15 cellular contexts compared by ENCODE assay signal in genomic region chr17:3704931-3705717, GRCh38. TPM values are rescaled to one million over a fixed set of nuclear protein-coding genes. Genes with fewer than 3 reads are reported as not detected.
DNase-seq lines count a peak whose midpoint lies in the region; ATAC-seq, FAIRE-seq and TF ChIP-seq lines count a peak whose summit lies in the region.
"Had no signal": no experiment of that assay in that cellular context is flagged by ENCODE, and none has a peak within 500 bp of the region (broad histone marks: within the 10 kb centered on the region; RNA-seq: fewer than 3 reads in every experiment).

No MANE protein-coding gene starts in this region.

- peak overlapping the region in 2 of 3 donors; percentile 33 to 52 for H3K9ac ChIP-seq in skeletal muscle tissue (ENCODE audit: low read depth in 1 of 3, low read length in 3 of 3)
- no peak overlapping the region for H3K9ac ChIP-seq in mesenchymal stem cell (ENCODE audit: low read length)
- H3K9ac ChIP-seq: BLaER1 treated with 17β-estradiol and CSF1 and Interleukin-3, amounts not matched to agents 10 nM and 100 nM had no signal

- H3K27me3 Mint-ChIP-seq in activated naive CD4-positive, alpha-beta T cell treated with anti-CD3 and anti-CD28 coated beads, Interleukin-2, amount 50 U/mL, for 24 hours: no peaks in the 10 kb centered on the region
- no peaks in the 10 kb centered on the region for H3K27me3 Mint-ChIP-seq in activated T-helper 1 cell treated with anti-CD3 and anti-CD28 coated beads, Interleukin-12 subunit alpha, Interleukin-12 subunit beta, Interleukin-2, Interleukin-4 antibody, amounts not matched to agents 30 ng/mL and 10 ng/mL and 1 ng/mL, durations not matched to agents 14 hours and 24 hours and 36 hours (ENCODE audit: insufficient read depth)
- no peaks in the 10 kb centered on the region for H3K27me3 Mint-ChIP-seq in natural killer cell treated with Interleukin-12 subunit alpha and Interleukin-12 subunit beta and Interleukin-15 and Interleukin-18, amount 100 ng/mL, for 72 hours
- H3K27me3 Mint-ChIP-seq: CD4-positive, CD25-positive, alpha-beta regulatory T cell had no signal

- H3K4me1 ChIP-seq in skeletal muscle tissue (ENCODE audit: control insufficient read depth in 3 of 3, insufficient read depth in 3 of 3, low read length in 3 of 3) (no peaks in the 10 kb centered on the region), mesenchymal stem cell (ENCODE audit: control insufficient read depth, insufficient read depth, low read depth, low read length) (no peaks in the 10 kb centered on the region)

- no peak overlapping the region for H3K23ac ChIP-seq in mesenchymal stem cell (ENCODE audit: low read length in 2 of 2)

- H3K27ac ChIP-seq in skeletal muscle tissue (ENCODE audit: low read depth, low read length): no peak overlapping the region
- H3K27ac ChIP-seq in mesenchymal stem cell (ENCODE audit: low read length, poor library complexity, severe bottlenecking): no peak overlapping the region
- H3K27ac ChIP-seq: BLaER1 treated with 17β-estradiol and CSF1 and Interleukin-3, amounts not matched to agents 10 nM and 100 nM had no signal

- no peaks in the 10 kb centered on the region for H3K79me1 ChIP-seq in mesenchymal stem cell (replicated peaks; ENCODE audit: low read length, poor library complexity, severe bottlenecking)

- peaks cover 13% of the 10 kb centered on the region for H3K4me1 Mint-ChIP-seq in activated naive CD4-positive, alpha-beta T cell treated with anti-CD3 and anti-CD28 coated beads, Interleukin-2, amount 50 U/mL, for 24 hours
- H3K4me1 Mint-ChIP-seq in activated T-helper 1 cell treated with anti-CD3 and anti-CD28 coated beads, Interleukin-12 subunit alpha, Interleukin-12 subunit beta, Interleukin-2, Interleukin-4 antibody, amounts not matched to agents 30 ng/mL and 10 ng/mL and 1 ng/mL, durations not matched to agents 14 hours and 24 hours and 36 hours (ENCODE audit: low read depth): peaks cover 24% of the 10 kb centered on the region
- H3K4me1 Mint-ChIP-seq in natural killer cell treated with Interleukin-12 subunit alpha and Interleukin-12 subunit beta and Interleukin-15 and Interleukin-18, amount 100 ng/mL, for 72 hours (ENCODE audit: low read depth in 2 of 2): peaks cover 55 to 67% of the 10 kb centered on the region in 2 donors
- H3K4me1 Mint-ChIP-seq: GM23338 had no signal

- no peak overlapping the region for H2AFZ ChIP-seq in mesenchymal stem cell (ENCODE audit: low read depth, low read length)
- H2AFZ ChIP-seq: GM23338 had no signal

- H4K91ac ChIP-seq in mesenchymal stem cell (ENCODE audit: low read length): no peak overlapping the region

- H3K9me3 Mint-ChIP-seq in activated naive CD4-positive, alpha-beta T cell treated with anti-CD3 and anti-CD28 coated beads, Interleukin-2, amount 50 U/mL, for 24 hours: no peaks in the 10 kb centered on the region
- peaks cover 8% of the 10 kb centered on the region for H3K9me3 Mint-ChIP-seq in activated T-helper 1 cell treated with anti-CD3 and anti-CD28 coated beads, Interleukin-12 subunit alpha, Interleukin-12 subunit beta, Interleukin-2, Interleukin-4 antibody, amounts not matched to agents 30 ng/mL and 10 ng/mL and 1 ng/mL, durations not matched to agents 14 hours and 24 hours and 36 hours
- peaks cover 3% of the 10 kb centered on the region for H3K9me3 Mint-ChIP-seq in natural killer cell treated with Interleukin-12 subunit alpha and Interleukin-12 subunit beta and Interleukin-15 and Interleukin-18, amount 100 ng/mL, for 72 hours

- FAIRE-seq in H54 (lab: Jason Lieb, UNC): no peak

- H4K8ac ChIP-seq in mesenchymal stem cell (ENCODE audit: low read length): no peak overlapping the region

- no peak for TF ChIP-seq POLR2A in H54 (IDR thresholded peaks at IDR 0.05; ENCODE audit: low read depth, low read length)

- no peak for DNase-seq in activated naive CD4-positive, alpha-beta T cell (lab: John Stamatoyannopoulos, UW)
- DNase-seq in activated T-helper 1 cell treated with anti-CD3 and anti-CD28 coated beads, Interleukin-12 subunit alpha, Interleukin-12 subunit beta, Interleukin-2, Interleukin-4 antibody, amounts not matched to agents 30 ng/mL and 10 ng/mL and 1 ng/mL, durations not matched to agents 14 hours and 24 hours and 36 hours (ENCODE audit: low spot score): no peak
- peak; percentile 85 for DNase-seq in natural killer cell treated with Interleukin-12 subunit alpha and Interleukin-12 subunit beta and Interleukin-15 and Interleukin-18, amount 100 ng/mL, for 72 hours (ENCODE audit: low spot score)
- DNase-seq in GDM1 (lab: John Stamatoyannopoulos, UW): no peak
- DNase-seq in mesenchymal stem cell: no peak
- no peak for DNase-seq in H54 (ENCODE audit: insufficient read length, low spot score)
- DNase-seq: 8988T; ACHN; CD4-positive, CD25-positive, alpha-beta regulatory T cell; DMS53; H9 had no signal

- no peaks in the 10 kb centered on the region for H3K27me3 ChIP-seq in skeletal muscle tissue (ENCODE audit: control insufficient read depth in 3 of 3, insufficient read depth in 3 of 3, low read length in 3 of 3)
- H3K27me3 ChIP-seq in mesenchymal stem cell (ENCODE audit: control insufficient read depth in 1 of 2, insufficient read depth in 1 of 2, low read length in 2 of 2): no peaks in the 10 kb centered on the region
- H3K27me3 ChIP-seq: BLaER1 treated with 17β-estradiol and CSF1 and Interleukin-3, amounts not matched to agents 10 nM and 100 nM had no signal

- no peaks in the 10 kb centered on the region for H3K9me3 ChIP-seq in skeletal muscle tissue (ENCODE audit: control insufficient read depth in 3 of 3, low read length in 3 of 3)
- no peaks in the 10 kb centered on the region for H3K9me3 ChIP-seq in mesenchymal stem cell (ENCODE audit: control insufficient read depth, low read length)

- H3K18ac ChIP-seq in mesenchymal stem cell (ENCODE audit: low read depth in 1 of 2, low read length in 2 of 2): no peak overlapping the region

- no peak overlapping the region for H3K14ac ChIP-seq in mesenchymal stem cell (ENCODE audit: low read length in 2 of 2)

- ATAC-seq in natural killer cell treated with Interleukin-12 subunit alpha and Interleukin-12 subunit beta and Interleukin-15 and Interleukin-18, amount 100 ng/mL, for 72 hours: peak; percentile 73 to 81
- ATAC-seq: GM23338 had no signal

- H3K36me3 Mint-ChIP-seq in activated naive CD4-positive, alpha-beta T cell treated with anti-CD3 and anti-CD28 coated beads, Interleukin-2, amount 50 U/mL, for 24 hours: no peaks in the 10 kb centered on the region
- peaks cover 45% of the 10 kb centered on the region for H3K36me3 Mint-ChIP-seq in activated T-helper 1 cell treated with anti-CD3 and anti-CD28 coated beads, Interleukin-12 subunit alpha, Interleukin-12 subunit beta, Interleukin-2, Interleukin-4 antibody, amounts not matched to agents 30 ng/mL and 10 ng/mL and 1 ng/mL, durations not matched to agents 14 hours and 24 hours and 36 hours (ENCODE audit: low read depth)
- H3K36me3 Mint-ChIP-seq in natural killer cell treated with Interleukin-12 subunit alpha and Interleukin-12 subunit beta and Interleukin-15 and Interleukin-18, amount 100 ng/mL, for 72 hours: peaks cover 20% of the 10 kb centered on the region
- H3K36me3 Mint-ChIP-seq: CD4-positive, CD25-positive, alpha-beta regulatory T cell had no signal

- H3K36me3 ChIP-seq in skeletal muscle tissue (ENCODE audit: control insufficient read depth in 3 of 3, insufficient read depth in 3 of 3, low read length in 3 of 3) (peaks cover 0 to 2% (median 0%) of the 10 kb centered on the region in 3 donors), mesenchymal stem cell (ENCODE audit: control insufficient read depth in 1 of 2, insufficient read depth in 2 of 2, low read depth in 1 of 2, low read length in 2 of 2) (no peaks in the 10 kb centered on the region)

- intact Hi-C loops in activated T-helper 1 cell treated with anti-CD3 and anti-CD28 coated beads, Interleukin-12 subunit alpha, Interleukin-12 subunit beta, Interleukin-2, Interleukin-4 antibody, amounts not matched to agents 30 ng/mL and 10 ng/mL and 1 ng/mL, durations not matched to agents 14 hours and 24 hours and 36 hours (cut with micrococcal nuclease): no loop called here

- H2BK5ac ChIP-seq in mesenchymal stem cell (ENCODE audit: low read depth, low read length, poor library complexity, severe bottlenecking): no peak overlapping the region

- no peak overlapping the region for H2AK5ac ChIP-seq in mesenchymal stem cell (ENCODE audit: low read length, severe bottlenecking)

- H3K4me3 ChIP-seq in skeletal muscle tissue (ENCODE audit: low read length in 3 of 3) (peak overlapping the region in 1 of 3 donors; percentile 13), mesenchymal stem cell (ENCODE audit: insufficient read depth in 1 of 2, low read depth in 1 of 2, low read length in 2 of 2) (no peak overlapping the region)
- H3K4me3 ChIP-seq: BLaER1 treated with 17β-estradiol and CSF1 and Interleukin-3, amounts not matched to agents 10 nM and 100 nM; GM23338 had no signal

- H3K4ac ChIP-seq in mesenchymal stem cell (ENCODE audit: low read depth in 1 of 2, low read length in 2 of 2): no peak overlapping the region

- H3K4me3 Mint-ChIP-seq in activated naive CD4-positive, alpha-beta T cell treated with anti-CD3 and anti-CD28 coated beads, Interleukin-2, amount 50 U/mL, for 24 hours: no peak overlapping the region
- no peak overlapping the region for H3K4me3 Mint-ChIP-seq in activated T-helper 1 cell treated with anti-CD3 and anti-CD28 coated beads, Interleukin-12 subunit alpha, Interleukin-12 subunit beta, Interleukin-2, Interleukin-4 antibody, amounts not matched to agents 30 ng/mL and 10 ng/mL and 1 ng/mL, durations not matched to agents 14 hours and 24 hours and 36 hours
- peak overlapping the region; percentile 77 for H3K4me3 Mint-ChIP-seq in natural killer cell treated with Interleukin-12 subunit alpha and Interleukin-12 subunit beta and Interleukin-15 and Interleukin-18, amount 100 ng/mL, for 72 hours
- H3K4me3 Mint-ChIP-seq: CD4-positive, CD25-positive, alpha-beta regulatory T cell; GM23338; H9 had no signal

- 87% methylated on average over 16 of the region's 20 CpGs for WGBS in mesenchymal stem cell

- H2BK15ac ChIP-seq in mesenchymal stem cell (ENCODE audit: low read depth, poor library complexity, severe bottlenecking): no peak overlapping the region

- no peak overlapping the region for H3K4me2 ChIP-seq in mesenchymal stem cell (ENCODE audit: low read length, poor library complexity, severe bottlenecking)
- H3K4me2 ChIP-seq: BLaER1 treated with 17β-estradiol and CSF1 and Interleukin-3, amounts not matched to agents 10 nM and 100 nM; GM23338 had no signal

- peak overlapping the region; percentile 8 for H3K27ac Mint-ChIP-seq in activated naive CD4-positive, alpha-beta T cell treated with anti-CD3 and anti-CD28 coated beads, Interleukin-2, amount 50 U/mL, for 24 hours
- peak overlapping the region; percentile 4 for H3K27ac Mint-ChIP-seq in activated T-helper 1 cell treated with anti-CD3 and anti-CD28 coated beads, Interleukin-12 subunit alpha, Interleukin-12 subunit beta, Interleukin-2, Interleukin-4 antibody, amounts not matched to agents 30 ng/mL and 10 ng/mL and 1 ng/mL, durations not matched to agents 14 hours and 24 hours and 36 hours
- peak overlapping the region; percentile 86 to 93 for H3K27ac Mint-ChIP-seq in natural killer cell treated with Interleukin-12 subunit alpha and Interleukin-12 subunit beta and Interleukin-15 and Interleukin-18, amount 100 ng/mL, for 72 hours
- H3K27ac Mint-ChIP-seq: GM23338 had no signal

- no peak overlapping the region for H2BK12ac ChIP-seq in mesenchymal stem cell (ENCODE audit: low read length in 2 of 2)

- no peak overlapping the region for H2BK120ac ChIP-seq in mesenchymal stem cell (ENCODE audit: low read depth, low read length)

RNA-seq across cellular contexts. Expression of gene P2RX5, which starts 9.2 kb away (rescaled TPM):
- total RNA-seq in activated T-helper 1 cell treated with anti-CD3 and anti-CD28 coated beads, Interleukin-12 subunit alpha, Interleukin-12 subunit beta, Interleukin-2, Interleukin-4 antibody, amounts not matched to agents 30 ng/mL and 10 ng/mL and 1 ng/mL, durations not matched to agents 14 hours and 24 hours and 36 hours: 133 and 143 TPM in 2 replicates
- 1,000 to 10,000 TPM; 2,596 to 3,366 TPM for total RNA-seq in natural killer cell treated with Interleukin-12 subunit alpha and Interleukin-12 subunit beta and Interleukin-15 and Interleukin-18, amount 100 ng/mL, for 72 hours
- 13.0 TPM for total RNA-seq in skeletal muscle tissue
- polyA plus RNA-seq in mesenchymal stem cell (2013, experiment 1 of 2): 0.35 TPM
- polyA plus RNA-seq in mesenchymal stem cell (2013, experiment 2 of 2): 0.30 TPM

RNA-seq across cellular contexts. Expression of gene HASPIN, which starts 18.6 kb away (rescaled TPM):
- 25.7 and 26.1 TPM in 2 replicates for total RNA-seq in activated T-helper 1 cell treated with anti-CD3 and anti-CD28 coated beads, Interleukin-12 subunit alpha, Interleukin-12 subunit beta, Interleukin-2, Interleukin-4 antibody, amounts not matched to agents 30 ng/mL and 10 ng/mL and 1 ng/mL, durations not matched to agents 14 hours and 24 hours and 36 hours
- total RNA-seq in natural killer cell treated with Interleukin-12 subunit alpha and Interleukin-12 subunit beta and Interleukin-15 and Interleukin-18, amount 100 ng/mL, for 72 hours: 10 to 100 TPM; 44.2 to 64.6 TPM
- total RNA-seq in skeletal muscle tissue: 2.6 TPM
- polyA plus RNA-seq in mesenchymal stem cell (2013, experiment 1 of 2): 1.4 TPM
- polyA plus RNA-seq in mesenchymal stem cell (2013, experiment 2 of 2): 1.4 TPM

RNA-seq across cellular contexts. Expression of gene EMC6, which starts 36.5 kb away (rescaled TPM):
- total RNA-seq in activated T-helper 1 cell treated with anti-CD3 and anti-CD28 coated beads, Interleukin-12 subunit alpha, Interleukin-12 subunit beta, Interleukin-2, Interleukin-4 antibody, amounts not matched to agents 30 ng/mL and 10 ng/mL and 1 ng/mL, durations not matched to agents 14 hours and 24 hours and 36 hours: 63.6 and 73.3 TPM in 2 replicates
- 10 to 100 TPM; 43.7 to 56.2 TPM for total RNA-seq in natural killer cell treated with Interleukin-12 subunit alpha and Interleukin-12 subunit beta and Interleukin-15 and Interleukin-18, amount 100 ng/mL, for 72 hours
- total RNA-seq in skeletal muscle tissue: 14.6 TPM
- polyA plus RNA-seq in mesenchymal stem cell (2013, experiment 1 of 2): 102 TPM
- 107 TPM for polyA plus RNA-seq in mesenchymal stem cell (2013, experiment 2 of 2)

RNA-seq across cellular contexts. Expression of gene TAX1BP3, which starts 36.7 kb away (rescaled TPM):
- total RNA-seq in activated T-helper 1 cell treated with anti-CD3 and anti-CD28 coated beads, Interleukin-12 subunit alpha, Interleukin-12 subunit beta, Interleukin-2, Interleukin-4 antibody, amounts not matched to agents 30 ng/mL and 10 ng/mL and 1 ng/mL, durations not matched to agents 14 hours and 24 hours and 36 hours: 29.3 and 30.1 TPM in 2 replicates
- 100 to 1,000 TPM; 135 to 204 TPM for total RNA-seq in natural killer cell treated with Interleukin-12 subunit alpha and Interleukin-12 subunit beta and Interleukin-15 and Interleukin-18, amount 100 ng/mL, for 72 hours
- total RNA-seq in skeletal muscle tissue: 31.3 TPM
- polyA plus RNA-seq in mesenchymal stem cell (2013, experiment 1 of 2): 119 TPM
- 117 TPM for polyA plus RNA-seq in mesenchymal stem cell (2013, experiment 2 of 2)

Comparison
In these comparisons a context has a peak if more than half of its experiments do, and no peak if none do; other contexts are left out.
1. H3K27ac Mint-ChIP-seq: peak in every context shown above with its lines; median percentile 90 in natural killer cell treated with Interleukin-12 subunit alpha and Interleukin-12 subunit beta and Interleukin-15 and Interleukin-18, amount 100 ng/mL, for 72 hours; 8 in activated naive CD4-positive, alpha-beta T cell treated with anti-CD3 and anti-CD28 coated beads, Interleukin-2, amount 50 U/mL, for 24 hours; 4 in activated T-helper 1 cell treated with anti-CD3 and anti-CD28 coated beads, Interleukin-12 subunit alpha, Interleukin-12 subunit beta, Interleukin-2, Interleukin-4 antibody, amounts not matched to agents 30 ng/mL and 10 ng/mL and 1 ng/mL, durations not matched to agents 14 hours and 24 hours and 36 hours.
2. RNA of gene P2RX5, which starts 9.2 kb away (total RNA-seq): 2,596 to 3,366 TPM in natural killer cell treated with Interleukin-12 subunit alpha and Interleukin-12 subunit beta and Interleukin-15 and Interleukin-18, amount 100 ng/mL, for 72 hours; 133 to 143 TPM in activated T-helper 1 cell treated with anti-CD3 and anti-CD28 coated beads, Interleukin-12 subunit alpha, Interleukin-12 subunit beta, Interleukin-2, Interleukin-4 antibody, amounts not matched to agents 30 ng/mL and 10 ng/mL and 1 ng/mL, durations not matched to agents 14 hours and 24 hours and 36 hours and 13.0 TPM in skeletal muscle tissue (single experiment); every median in the first group is over 10 times any median in the second.